Comparison of ENCODE assay signal across 29 cellular contexts in the genomic region with DNA sequence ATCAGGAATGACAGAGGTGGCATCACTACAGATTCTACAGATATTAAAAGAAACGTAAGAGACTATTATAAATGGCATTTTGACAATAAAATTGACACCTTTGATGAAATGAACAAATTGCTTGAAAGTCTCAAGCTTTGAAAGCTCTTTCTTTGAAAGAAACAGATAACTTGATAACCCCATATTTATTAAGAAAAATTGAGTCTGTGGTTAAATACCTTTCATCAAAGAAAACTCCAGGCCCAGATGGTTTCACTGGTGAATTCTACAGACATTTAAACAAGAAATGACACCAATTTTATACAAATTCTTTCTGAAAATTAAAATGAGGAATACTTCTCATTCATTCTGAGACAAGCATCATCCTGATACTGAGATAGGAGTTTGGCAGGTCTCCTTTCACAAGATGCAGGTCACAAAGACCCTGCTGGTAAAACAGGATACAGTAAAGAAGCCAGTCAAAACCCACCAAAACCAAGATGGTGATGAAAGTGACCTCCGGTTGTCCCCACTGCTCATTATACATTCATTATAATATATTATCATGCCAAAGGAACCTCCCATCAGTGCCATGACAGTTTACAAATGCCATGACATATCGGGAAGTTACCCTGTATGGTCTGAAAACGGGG.
"Had no signal": no experiment of that assay in that cellular context is flagged by ENCODE, and none has a peak within 500 bp of the region (broad histone marks: within the 10 kb centered on the region; RNA-seq: fewer than 3 reads in every experiment).

No MANE protein-coding gene starts in this region.

- H3K4me3 ChIP-seq: gastrocnemius medialis, lung, neural progenitor cell, right atrium auricular region, smooth muscle cell, thoracic aorta, tibial nerve, upper lobe of left lung had no signal

- H3K27me3 ChIP-seq: gastrocnemius medialis, neural progenitor cell, right atrium auricular region, tibial nerve, upper lobe of left lung had no signal

- ATAC-seq: esophagus mucosa, gastrocnemius medialis, left lobe of liver, sciatic nerve had no signal

- H3K27ac ChIP-seq: epithelial cell of prostate, gastrocnemius medialis, neural progenitor cell, parathyroid adenoma, right atrium auricular region, thoracic aorta, tibial nerve, upper lobe of left lung had no signal

- DNase-seq: effector CD8-positive, alpha-beta T cell; endodermal cell; foreskin fibroblast; gastrocnemius medialis; head of caudate nucleus; stimulated activated CD4-positive, alpha-beta T cell treated with anti-CD3 and anti-CD28 coated beads, Interleukin-12 subunit alpha, Interleukin-12 subunit beta, amount 100 ng/mL, for 4 hours; stimulated activated CD4-positive, alpha-beta T cell treated with anti-CD3 and anti-CD28 coated beads, Interleukin-1b, Interleukin-23, amount 100 ng/mL, for 48 hours; stimulated activated CD4-positive, alpha-beta T cell treated with anti-CD3 and anti-CD28 coated beads, Interleukin-4, amount 100 ng/mL, for 1 hour; stimulated activated CD8-positive, alpha-beta memory T cell treated with anti-CD3 and anti-CD28 coated beads, Interleukin-4, amount 100 ng/mL, for 48 hours; stimulated activated naive CD4-positive, alpha-beta T cell treated with Interleukin-2 at 50 U/mL for 16 hours; upper lobe of left lung had no signal

- H3K9me3 Mint-ChIP-seq: dendritic cell treated with granulocyte-macrophage colony-stimulating factor and Interleukin-4, amounts not matched to agents 40 ng/mL and 50 ng/mL, for 4 days; memory B cell had no signal

- H3K27me3 Mint-ChIP-seq: dendritic cell treated with granulocyte-macrophage colony-stimulating factor and Interleukin-4, amounts not matched to agents 40 ng/mL and 50 ng/mL, for 4 days; memory B cell; progenitor cell of endocrine pancreas had no signal

- H3K4me1 ChIP-seq: gastrocnemius medialis, parathyroid adenoma, right atrium auricular region, tibial nerve, upper lobe of left lung had no signal

- H3K9me3 ChIP-seq: gastrocnemius medialis, upper lobe of left lung had no signal

- H3K4me1 Mint-ChIP-seq: endodermal cell, nephron, neural progenitor cell had no signal

- FAIRE-seq: colon, keratinocyte, urothelium cell line had no signal

- H3K27ac Mint-ChIP-seq: dendritic cell treated with granulocyte-macrophage colony-stimulating factor and Interleukin-4, amounts not matched to agents 40 ng/mL and 50 ng/mL, for 4 days; endodermal cell; memory B cell; nephron; neural progenitor cell; progenitor cell of endocrine pancreas had no signal

- H3K36me3 ChIP-seq: gastrocnemius medialis, right atrium auricular region had no signal

- H3K4me3 Mint-ChIP-seq: dendritic cell treated with granulocyte-macrophage colony-stimulating factor and Interleukin-4, amounts not matched to agents 40 ng/mL and 50 ng/mL, for 4 days; endodermal cell; memory B cell; nephron; neural progenitor cell had no signal
